Comparison of ENCODE assay signal across 1 cellular context in genomic region chr1:12078938-12079861, GRCh38.
TF ChIP-seq lines count a peak whose summit lies in the region.

No MANE protein-coding gene starts in this region.

TF ChIP-seq in H1, 55 proteins besides CTCF, POLR2A, EP300 and RAD21:
- TF ChIP-seq RNF2 (IDR thresholded peaks at IDR 0.05; ENCODE audit: borderline replicate concordance, low read depth, low read length, missing control alignments, poor library complexity, severe bottlenecking) (no peak), SP1 (IDR thresholded peaks at IDR 0.05; ENCODE audit: low read depth, low read length) (0 out of 2 replicates have a peak, but pooled peaks have one; percentile 15), E2F6 (IDR thresholded peaks at IDR 0.05) (no peak), YY1 (IDR thresholded peaks at IDR 0.05; ENCODE audit: low read depth, low read length) (no peak), CHD2 (IDR thresholded peaks at IDR 0.05; ENCODE audit: low read length) (no peak), RBBP5 (IDR thresholded peaks at IDR 0.05; ENCODE audit: borderline replicate concordance, low read depth, low read length) (0 out of 2 replicates have a peak, but pooled peaks have one; percentile 82), BCL11A (IDR thresholded peaks at IDR 0.05; ENCODE audit: low read depth in 2 of 2, low read length in 2 of 2) (no peak), SRF (IDR thresholded peaks at IDR 0.05; ENCODE audit: low read depth, low read length) (no peak), TAF7 (optimal IDR thresholded peaks at IDR 0.05; ENCODE audit: borderline replicate concordance, low read depth, low read length) (peak; percentile 52), KDM4A (IDR thresholded peaks at IDR 0.05; ENCODE audit: low read depth, low read length, severe bottlenecking) (no peak), HDAC6 (IDR thresholded peaks at IDR 0.05; ENCODE audit: low read depth, low read length) (no peak), MAX (IDR thresholded peaks at IDR 0.05) (no peak), USF2 (IDR thresholded peaks at IDR 0.05; ENCODE audit: low read length) (no peak), TEAD4 (IDR thresholded peaks at IDR 0.05; ENCODE audit: low read depth, low read length) (no peak), CHD7 (IDR thresholded peaks at IDR 0.05; ENCODE audit: insufficient replicate concordance, low read length) (no peak), ATF2 (IDR thresholded peaks at IDR 0.05; ENCODE audit: low read length) (no peak), SIX5 (IDR thresholded peaks at IDR 0.05; ENCODE audit: low read depth, low read length) (no peak), SP4 (IDR thresholded peaks at IDR 0.05; ENCODE audit: low read length) (no peak), FOSL1 (IDR thresholded peaks at IDR 0.05; ENCODE audit: insufficient read depth, low read depth, low read length) (no peak), KDM1A (IDR thresholded peaks at IDR 0.05; ENCODE audit: borderline replicate concordance, low read length) (peak; percentile 8; the same call in 1 of the 2 replicates), MAFK (IDR thresholded peaks at IDR 0.05; ENCODE audit: low read depth, low read length) (no peak), SIN3A (conservative IDR thresholded peaks at IDR 0.05 in 1 of 2, IDR thresholded peaks at IDR 0.05 in 1 of 2; ENCODE audit: low read depth in 1 of 2, low read length in 2 of 2) (no peak), ATF3 (IDR thresholded peaks at IDR 0.05; ENCODE audit: insufficient read depth, low read depth, low read length) (no peak), ASH2L (IDR thresholded peaks at IDR 0.05; ENCODE audit: low read length) (peak; percentile 20), POLR2AphosphoS5 (IDR thresholded peaks at IDR 0.05; ENCODE audit: low read depth, low read length) (peak; percentile 58; the same call in 1 of the 2 replicates), CBX5 (IDR thresholded peaks at IDR 0.05; ENCODE audit: low read depth, low read length) (no peak), TCF12 (IDR thresholded peaks at IDR 0.05; ENCODE audit: low read depth, low read length) (no peak), BACH1 (IDR thresholded peaks at IDR 0.05; ENCODE audit: low read length) (0 out of 2 replicates have a peak, but pooled peaks have one; percentile 10), POU5F1 (IDR thresholded peaks at IDR 0.05; ENCODE audit: low read depth, low read length) (0 out of 2 replicates have a peak, but pooled peaks have one; percentile 33), CHD1 (IDR thresholded peaks at IDR 0.05; ENCODE audit: low read depth, low read length) (no peak), TBP (IDR thresholded peaks at IDR 0.05; ENCODE audit: low read depth, low read length) (no peak), SP2 (IDR thresholded peaks at IDR 0.05; ENCODE audit: low read length) (no peak), TAF1 (IDR thresholded peaks at IDR 0.05; ENCODE audit: low read depth, low read length) (peak; percentile 17; the same call in 1 of the 2 replicates), BRCA1 (IDR thresholded peaks at IDR 0.05; ENCODE audit: low read depth, low read length) (no peak), CREB1 (IDR thresholded peaks at IDR 0.05) (no peak), CEBPB (IDR thresholded peaks at IDR 0.05; ENCODE audit: low read depth, low read length) (no peak), EGR1 (IDR thresholded peaks at IDR 0.05; ENCODE audit: borderline replicate concordance, low read depth, low read length) (no peak), GABPA (IDR thresholded peaks at IDR 0.05; ENCODE audit: borderline replicate concordance, insufficient read depth, low read length) (no peak), SAP30 (IDR thresholded peaks at IDR 0.05; ENCODE audit: insufficient read depth, insufficient replicate concordance, low read length) (no peak), HDAC2 (IDR thresholded peaks at IDR 0.05; ENCODE audit: borderline replicate concordance in 1 of 2, low read depth in 2 of 2, low read length in 2 of 2) (peak; percentile 13 to 45; a peak in 1 of 4 replicates), RXRA (IDR thresholded peaks at IDR 0.05; ENCODE audit: insufficient read depth, low read depth, low read length) (no peak), SUZ12 (IDR thresholded peaks at IDR 0.05; ENCODE audit: low read length) (no peak), PHF8 (conservative IDR thresholded peaks at IDR 0.05; ENCODE audit: low read depth, low read length) (no peak), KDM5A (IDR thresholded peaks at IDR 0.05; ENCODE audit: low read length) (no peak), CTBP2 (IDR thresholded peaks at IDR 0.05; ENCODE audit: borderline replicate concordance, insufficient read depth, insufficient read length, low read length) (no peak), SIRT6 (IDR thresholded peaks at IDR 0.05; ENCODE audit: low read length) (no peak), NRF1 (IDR thresholded peaks at IDR 0.05; ENCODE audit: low read depth, low read length) (no peak), CBX8 (IDR thresholded peaks at IDR 0.05; ENCODE audit: borderline replicate concordance, low read depth, low read length) (no peak), JUN (IDR thresholded peaks at IDR 0.05; ENCODE audit: low read depth, low read length) (no peak), JUND (IDR thresholded peaks at IDR 0.05; ENCODE audit: low read length) (no peak), GTF2F1 (IDR thresholded peaks at IDR 0.05; ENCODE audit: borderline replicate concordance, low read depth, low read length) (no peak), EZH2 (IDR thresholded peaks at IDR 0.05; ENCODE audit: low read depth, low read length, severe bottlenecking) (no peak)
TF ChIP-seq in H1: peak in this region for 10.
